1 cellular context compared by ENCODE assay signal in the genomic region with DNA sequence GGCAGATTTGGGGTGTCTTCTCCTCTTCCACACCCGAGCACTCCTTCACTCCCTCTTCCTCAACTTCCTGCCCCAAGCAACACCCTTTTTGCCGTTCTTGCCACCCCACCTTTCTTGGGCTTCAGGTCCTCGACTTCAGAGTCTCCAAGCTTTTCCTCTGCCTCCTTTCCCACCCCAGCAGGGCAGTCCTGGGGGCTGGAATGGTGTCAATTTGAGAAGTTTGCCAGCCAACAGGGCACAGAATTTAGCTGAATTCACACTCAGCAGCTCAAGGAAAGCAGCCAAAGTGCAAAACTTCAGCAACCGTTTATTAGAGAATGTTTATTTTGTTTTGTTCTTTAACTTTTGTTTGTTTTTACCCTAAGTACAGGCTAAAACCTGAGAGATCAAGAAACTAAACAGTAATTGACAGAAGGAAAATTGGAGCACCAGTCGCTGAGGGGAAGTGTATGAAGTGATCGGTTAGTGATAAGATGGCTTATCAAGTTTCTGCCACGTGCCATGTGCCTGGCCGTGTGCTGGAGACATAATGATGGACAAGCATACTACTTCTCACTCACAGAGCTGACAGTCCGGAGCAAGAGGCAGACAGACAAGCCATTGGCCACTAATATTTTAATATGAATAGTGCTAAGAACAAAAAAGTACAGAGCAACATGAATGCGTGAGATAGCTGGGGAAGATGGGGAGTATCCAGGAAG.
TF ChIP-seq lines count a peak whose summit lies in the region.

No MANE protein-coding gene starts in this region.

TF ChIP-seq in SK-N-SH, 30 proteins besides CTCF, POLR2A, EP300 and RAD21 (continued from another document):
- TF ChIP-seq, protein P1, sequence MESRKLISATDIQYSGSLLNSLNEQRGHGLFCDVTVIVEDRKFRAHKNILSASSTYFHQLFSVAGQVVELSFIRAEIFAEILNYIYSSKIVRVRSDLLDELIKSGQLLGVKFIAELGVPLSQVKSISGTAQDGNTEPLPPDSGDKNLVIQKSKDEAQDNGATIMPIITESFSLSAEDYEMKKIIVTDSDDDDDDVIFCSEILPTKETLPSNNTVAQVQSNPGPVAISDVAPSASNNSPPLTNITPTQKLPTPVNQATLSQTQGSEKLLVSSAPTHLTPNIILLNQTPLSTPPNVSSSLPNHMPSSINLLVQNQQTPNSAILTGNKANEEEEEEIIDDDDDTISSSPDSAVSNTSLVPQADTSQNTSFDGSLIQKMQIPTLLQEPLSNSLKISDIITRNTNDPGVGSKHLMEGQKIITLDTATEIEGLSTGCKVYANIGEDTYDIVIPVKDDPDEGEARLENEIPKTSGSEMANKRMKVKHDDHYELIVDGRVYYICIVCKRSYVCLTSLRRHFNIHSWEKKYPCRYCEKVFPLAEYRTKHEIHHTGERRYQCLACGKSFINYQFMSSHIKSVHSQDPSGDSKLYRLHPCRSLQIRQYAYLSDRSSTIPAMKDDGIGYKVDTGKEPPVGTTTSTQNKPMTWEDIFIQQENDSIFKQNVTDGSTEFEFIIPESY (IDR thresholded peaks at IDR 0.05; ENCODE audit: borderline replicate concordance, low read depth) = no peak
- TF ChIP-seq RFX5 (IDR thresholded peaks at IDR 0.05; ENCODE audit: low read length) = no peak
- no peak for TF ChIP-seq MEF2A (IDR thresholded peaks at IDR 0.05; ENCODE audit: borderline replicate concordance, low read depth)
- TF ChIP-seq EZH2phosphoT487 (IDR thresholded peaks at IDR 0.05; ENCODE audit: borderline replicate concordance, low read depth) = no peak
- no peak for TF ChIP-seq NFIC (IDR thresholded peaks at IDR 0.05; ENCODE audit: borderline replicate concordance)
- TF ChIP-seq GATA2 (CRISPR knock-in tag; IDR thresholded peaks at IDR 0.05) = no peak
- TF ChIP-seq JUND (IDR thresholded peaks at IDR 0.05) = no peak
- no peak for TF ChIP-seq CHD2 (IDR thresholded peaks at IDR 0.05; ENCODE audit: low read length, partially characterized antibody)
- TF ChIP-seq, protein P2, sequence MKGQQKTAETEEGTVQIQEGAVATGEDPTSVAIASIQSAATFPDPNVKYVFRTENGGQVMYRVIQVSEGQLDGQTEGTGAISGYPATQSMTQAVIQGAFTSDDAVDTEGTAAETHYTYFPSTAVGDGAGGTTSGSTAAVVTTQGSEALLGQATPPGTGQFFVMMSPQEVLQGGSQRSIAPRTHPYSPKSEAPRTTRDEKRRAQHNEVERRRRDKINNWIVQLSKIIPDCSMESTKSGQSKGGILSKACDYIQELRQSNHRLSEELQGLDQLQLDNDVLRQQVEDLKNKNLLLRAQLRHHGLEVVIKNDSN (IDR thresholded peaks at IDR 0.05; ENCODE audit: borderline replicate concordance, low read depth) = no peak
- TF ChIP-seq, protein P3, sequence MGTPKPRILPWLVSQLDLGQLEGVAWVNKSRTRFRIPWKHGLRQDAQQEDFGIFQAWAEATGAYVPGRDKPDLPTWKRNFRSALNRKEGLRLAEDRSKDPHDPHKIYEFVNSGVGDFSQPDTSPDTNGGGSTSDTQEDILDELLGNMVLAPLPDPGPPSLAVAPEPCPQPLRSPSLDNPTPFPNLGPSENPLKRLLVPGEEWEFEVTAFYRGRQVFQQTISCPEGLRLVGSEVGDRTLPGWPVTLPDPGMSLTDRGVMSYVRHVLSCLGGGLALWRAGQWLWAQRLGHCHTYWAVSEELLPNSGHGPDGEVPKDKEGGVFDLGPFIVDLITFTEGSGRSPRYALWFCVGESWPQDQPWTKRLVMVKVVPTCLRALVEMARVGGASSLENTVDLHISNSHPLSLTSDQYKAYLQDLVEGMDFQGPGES (IDR thresholded peaks at IDR 0.05; ENCODE audit: low read depth, low read length) = no peak
- TF ChIP-seq, protein P4, sequence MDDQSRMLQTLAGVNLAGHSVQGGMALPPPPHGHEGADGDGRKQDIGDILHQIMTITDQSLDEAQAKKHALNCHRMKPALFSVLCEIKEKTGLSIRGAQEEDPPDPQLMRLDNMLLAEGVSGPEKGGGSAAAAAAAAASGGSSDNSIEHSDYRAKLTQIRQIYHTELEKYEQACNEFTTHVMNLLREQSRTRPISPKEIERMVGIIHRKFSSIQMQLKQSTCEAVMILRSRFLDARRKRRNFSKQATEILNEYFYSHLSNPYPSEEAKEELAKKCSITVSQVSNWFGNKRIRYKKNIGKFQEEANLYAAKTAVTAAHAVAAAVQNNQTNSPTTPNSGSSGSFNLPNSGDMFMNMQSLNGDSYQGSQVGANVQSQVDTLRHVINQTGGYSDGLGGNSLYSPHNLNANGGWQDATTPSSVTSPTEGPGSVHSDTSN (IDR thresholded peaks at IDR 0.05) = no peak
- TF ChIP-seq SIN3A (IDR thresholded peaks at IDR 0.05; ENCODE audit: borderline replicate concordance, low read depth, low read length) = no peak
